22 cellular contexts compared by ENCODE assay signal in genomic region chr5:178993955-178994579, GRCh38. TPM values are rescaled to one million over a fixed set of nuclear protein-coding genes. Genes with fewer than 3 reads are reported as not detected.
"Had no signal": no experiment of that assay in that cellular context is flagged by ENCODE, and none has a peak within 500 bp of the region (broad histone marks: within the 10 kb centered on the region; RNA-seq: fewer than 3 reads in every experiment).

No MANE protein-coding gene starts in this region.

- H3K27ac Mint-ChIP-seq: activated naive CD4-positive, alpha-beta T cell treated with anti-CD3 and anti-CD28 coated beads, Interleukin-2, amount 50 U/mL, for 72 hours; activated T-cell treated with anti-CD3 and anti-CD28 coated beads, Interleukin-2, amount 50 U/mL, for 24 hours; dendritic cell treated with granulocyte-macrophage colony-stimulating factor and Interleukin-4, amounts not matched to agents 40 ng/mL and 50 ng/mL, for 4 days; progenitor cell of endocrine pancreas; T-helper 1 cell treated with Interleukin-12 subunit alpha and Interleukin-12 subunit beta and Interleukin-4 antibody, amounts not matched to agents 30 μg/mL and 1 μg/mL, for 36 hours had no signal

- ATAC-seq: activated CD4-positive, CD25-positive, alpha-beta regulatory T cell treated with anti-CD3 and anti-CD28 coated beads, Interleukin-2, amount 50 U/mL, for 24 hours; activated naive CD4-positive, alpha-beta T cell treated with anti-CD3 and anti-CD28 coated beads, Interleukin-2, amount 50 U/mL, for 72 hours; sciatic nerve; stimulated activated naive CD8-positive, alpha-beta T cell treated with anti-CD3 and anti-CD28 coated beads, Interleukin-15, Interleukin-2, amounts not matched to agents 100 U/mL and 50 U/mL, for 24 hours had no signal

- DNase-seq: activated CD4-positive, alpha-beta T cell treated with anti-CD3 and anti-CD28 coated beads, Interleukin-2, amount 50 U/mL, for 4 hours; activated effector memory CD4-positive, alpha-beta T cell treated with anti-CD3 and anti-CD28 coated beads, Interleukin-2, amount 50 U/mL, for 16 hours; activated T-cell treated with anti-CD3 and anti-CD28 coated beads, Interleukin-2, amount 50 U/mL, for 24 hours; amygdala; brain microvascular endothelial cell; cerebellar nuclear complex; kidney; stimulated activated CD4-positive, alpha-beta T cell treated with anti-CD3 and anti-CD28 coated beads, Interleukin-4, amount 100 ng/mL, for 1 hour; stimulated activated CD8-positive, alpha-beta memory T cell treated with anti-CD3 and anti-CD28 coated beads, Interleukin-4, amount 100 ng/mL, for 48 hours; stimulated activated naive CD8-positive, alpha-beta T cell treated with anti-CD3 and anti-CD28 coated beads, Interleukin-15, Interleukin-2, amounts not matched to agents 100 U/mL and 50 U/mL, for 24 hours; uterus had no signal

- H3K4me3 Mint-ChIP-seq: activated T-cell treated with anti-CD3 and anti-CD28 coated beads, Interleukin-2, amount 50 U/mL, for 24 hours; dendritic cell treated with granulocyte-macrophage colony-stimulating factor and Interleukin-4, amounts not matched to agents 40 ng/mL and 50 ng/mL, for 4 days; T-helper 1 cell treated with Interleukin-12 subunit alpha and Interleukin-12 subunit beta and Interleukin-4 antibody, amounts not matched to agents 30 μg/mL and 1 μg/mL, for 36 hours had no signal

- H3K4me3 ChIP-seq: uterus had no signal

- H3K27ac ChIP-seq: brain microvascular endothelial cell, uterus had no signal

- H3K4me1 ChIP-seq: uterus had no signal

- H3K36me3 ChIP-seq: brain microvascular endothelial cell, uterus had no signal

- FAIRE-seq: kidney, TTC549 had no signal

RNA-seq across cellular contexts. Expression of gene GRM6, which starts 1.1 kb away (rescaled TPM):
- total RNA-seq: activated naive CD4-positive, alpha-beta T cell treated with anti-CD3 and anti-CD28 coated beads, Interleukin-2, amount 50 U/mL, for 72 hours; glomerular endothelial cell; kidney; mesenteric fat pad; progenitor cell of endocrine pancreas; sciatic nerve; uterus had no signal
- polyA plus RNA-seq: esophagus, liver had no signal

RNA-seq across cellular contexts. Expression of gene ZNF454, which starts 53.1 kb away (rescaled TPM):
- total RNA-seq: activated naive CD4-positive, alpha-beta T cell treated with anti-CD3 and anti-CD28 coated beads, Interleukin-2, amount 50 U/mL, for 72 hours had no signal
